ENCODE assay signal across 11 cellular contexts in genomic region chr1:237470712-237471310, GRCh38.
A peak's percentile ranks its signal among the peaks of the same experiment; 100 is the strongest.
DNase-seq lines count a peak whose midpoint lies in the region; ATAC-seq, FAIRE-seq and TF ChIP-seq lines count a peak whose summit lies in the region.
"Had no signal": no experiment of that assay in that cellular context is flagged by ENCODE, and none has a peak within 500 bp of the region (broad histone marks: within the 10 kb centered on the region; RNA-seq: fewer than 3 reads in every experiment).

No MANE protein-coding gene starts in this region.

- POLR2A ChIA-PET in HEK293 (lab: Yijun Ruan, JAX) (no interaction called here), K562 (lab: Yijun Ruan, JAX) (no interaction called here)

- BruUV-seq in K562 (replicated peaks; lab: Mats Ljungman, UMichigan) = no TSS peak

- no peaks in the 10 kb centered on the region for H3K4me1 ChIP-seq in HEK293 (ENCODE audit: control insufficient read depth, insufficient read depth, low read length)
- H3K4me1 ChIP-seq in K562 (replicated peaks in 1 of 2; ENCODE audit: control insufficient read depth in 2 of 2, insufficient read depth in 2 of 2, low read length in 2 of 2) = no peaks in the 10 kb centered on the region
- H3K4me1 ChIP-seq: SJSA1 had no signal

- no peak for TF ChIP-seq POLR2A in K562 (conservative IDR thresholded peaks at IDR 0.05)

- ATAC-seq in K562 = 0 out of 3 replicates have a peak, but pooled peaks have one; percentile 31
- ATAC-seq in HG03565 (IDR thresholded peaks at IDR 0.05; ENCODE audit: unreplicated experiment) = no peak
- no peak for ATAC-seq in GM21737 (IDR thresholded peaks at IDR 0.05; ENCODE audit: unreplicated experiment)
- ATAC-seq: stimulated activated naive CD8-positive, alpha-beta T cell treated with anti-CD3 and anti-CD28 coated beads, Interleukin-15, amount 100 ng/mL, for 72 hours had no signal

- no peaks in the 10 kb centered on the region for H4K20me1 ChIP-seq in K562 (replicated peaks; ENCODE audit: control insufficient read depth, insufficient read depth, low read length)

- TF ChIP-seq RAD21 in K562 (CRISPR knock-in tag; conservative IDR thresholded peaks at IDR 0.05 in 1 of 2, IDR thresholded peaks at IDR 0.05 in 1 of 2) = no peak

- no peak overlapping the region for H2AFZ ChIP-seq in K562 (ENCODE audit: low read depth, low read length)

- TF ChIP-seq CTCF in 22Rv1 (IDR thresholded peaks at IDR 0.05) (no peak), HEK293 (tag by site-specific recombination; IDR thresholded peaks at IDR 0.05) (no peak), K562 (IDR thresholded peaks at IDR 0.05 in 2 of 3, conservative IDR thresholded peaks at IDR 0.05 in 1 of 3; ENCODE audit: insufficient read depth in 2 of 3, low read depth in 1 of 3, low read length in 3 of 3) (no peak)

- no peaks in the 10 kb centered on the region for H3K36me3 ChIP-seq in HEK293 (ENCODE audit: control insufficient read depth in 2 of 2, insufficient read depth in 1 of 2, low read length in 2 of 2)
- H3K36me3 ChIP-seq in K562 (ENCODE audit: control insufficient read depth, insufficient read depth, low read length) = no peaks in the 10 kb centered on the region
- H3K36me3 ChIP-seq: SJSA1 had no signal

- FAIRE-seq in K562 (lab: Jason Lieb, UNC) = no peak

- no peak overlapping the region for H3K4me2 ChIP-seq in K562 (ENCODE audit: insufficient read depth, low read length)

- no peak for TF ChIP-seq EP300 in K562 (IDR thresholded peaks at IDR 0.05; ENCODE audit: low read length)

- no peak overlapping the region for H3K9ac ChIP-seq in K562 (ENCODE audit: insufficient read depth in 1 of 2, low read depth in 2 of 2, low read length in 2 of 2)

- in situ Hi-C loops in K562 (cut with MboI) = no loop called here

- H3K27me3 ChIP-seq in K562 (ENCODE audit: control insufficient read depth in 2 of 2, insufficient read depth in 2 of 2, low read length in 2 of 2) = no peaks in the 10 kb centered on the region
- H3K27me3 ChIP-seq: SJSA1 had no signal

- DNase-seq in NCI-H510A (lab: John Stamatoyannopoulos, UW) (peak; percentile 45), K562 (ENCODE audit: extremely low read depth in 1 of 4, low spot score in 3 of 4) (peak in 1 of 4 experiments; percentile 32), NCI-H345 treated with DMSO at 0.1 percent for 48 hours (lab: John Stamatoyannopoulos, UW; ENCODE audit: unreplicated experiment) (no peak)
- DNase-seq in activated CD4-positive, CD25-positive, alpha-beta regulatory T cell (lab: John Stamatoyannopoulos, UW) = no peak
- DNase-seq: AML-193; stimulated activated naive CD8-positive, alpha-beta T cell treated with anti-CD3 and anti-CD28 coated beads, Interleukin-15, amount 100 ng/mL, for 72 hours had no signal

- H3K27ac ChIP-seq in 22Rv1 = peak overlapping the region; percentile 68
- H3K27ac ChIP-seq in HEK293 (ENCODE audit: extremely low read depth, low read depth, low read length) = no peak overlapping the region
- no peak overlapping the region for H3K27ac ChIP-seq in K562 (ENCODE audit: extremely low read depth, low read depth, low read length)
- H3K27ac ChIP-seq: SJSA1 had no signal

- H3K9me1 ChIP-seq in K562 (ENCODE audit: control insufficient read depth, insufficient read depth, low read length) = no peaks in the 10 kb centered on the region

- H3K9me3 ChIP-seq in HEK293 (ENCODE audit: control insufficient read depth, insufficient read depth, low read depth, low read length) (no peaks in the 10 kb centered on the region), K562 (replicated peaks; ENCODE audit: control insufficient read depth, insufficient read depth, low read depth, low read length) (0 out of 2 replicates have a peak, but pooled peaks cover 3% of the 10 kb centered on the region)
- H3K9me3 ChIP-seq: SJSA1 had no signal

- no peaks in the 10 kb centered on the region for H3K79me2 ChIP-seq in K562 (ENCODE audit: control insufficient read depth, insufficient read depth, low read length)

- intact Hi-C loops in K562 (cut with micrococcal nuclease) = no loop called here

- CTCF ChIA-PET in HEK293 (lab: Yijun Ruan, JAX) (interaction anchor here (0.6 kb wide), 1 partner anchor 191 kb away, joined by 3 read pairs; no protein-coding TSS in a partner anchor), K562 (lab: Yijun Ruan, JAX; ENCODE audit: low intra/inter-chr PET ratio) (no interaction called here)

- H3K4me3 ChIP-seq in HEK293 (ENCODE audit: low read depth, low read length) (no peak overlapping the region), K562 (no peak overlapping the region)
- H3K4me3 ChIP-seq: SJSA1 had no signal

- WGBS in K562 (ENCODE audit: insufficient coverage, low coverage, missing lambda C conversion rate) = 1% methylated on average over 7 of the region's 7 CpGs

TF ChIP-seq in HEK293, 187 proteins besides CTCF, POLR2A, EP300 and RAD21 (continues in another document):
- TF ChIP-seq REST (tag by site-specific recombination; IDR thresholded peaks at IDR 0.05) (peak; percentile 29; the same call in 1 of the 2 replicates), ZNF701 (tag by site-specific recombination; IDR thresholded peaks at IDR 0.05) (no peak)

TF ChIP-seq in K562, 482 proteins besides CTCF, POLR2A, EP300 and RAD21:
- TF ChIP-seq ELF2 (CRISPR knock-in tag; IDR thresholded peaks at IDR 0.05) = no peak
- TF ChIP-seq NFRKB (IDR thresholded peaks at IDR 0.05; ENCODE audit: low read depth) = no peak
- no peak for TF ChIP-seq CHD2 (IDR thresholded peaks at IDR 0.05; ENCODE audit: low read depth, low read length)
- TF ChIP-seq ILK (tag; IDR thresholded peaks at IDR 0.05; ENCODE audit: borderline replicate concordance, low read depth) = no peak
- TF ChIP-seq PHF20 (IDR thresholded peaks at IDR 0.05; ENCODE audit: partially characterized antibody) = no peak
- no peak for TF ChIP-seq HDAC1 (IDR thresholded peaks at IDR 0.05)
- TF ChIP-seq C11orf30 (IDR thresholded peaks at IDR 0.05; ENCODE audit: low read depth) = no peak
- TF ChIP-seq KDM1A (IDR thresholded peaks at IDR 0.05) = no peak
- no peak for TF ChIP-seq E2F5 (CRISPR knock-in tag; IDR thresholded peaks at IDR 0.05)
- TF ChIP-seq ZNF512 (tag; IDR thresholded peaks at IDR 0.05) = peak; percentile 51; the same call in 1 of the 2 replicates
- no peak for TF ChIP-seq ARID2 (IDR thresholded peaks at IDR 0.05)
- TF ChIP-seq YY1 (IDR thresholded peaks at IDR 0.05; ENCODE audit: borderline replicate concordance in 1 of 3, control insufficient read depth in 1 of 3, extremely low read depth in 1 of 3, insufficient read depth in 3 of 3, insufficient read length in 1 of 3, insufficient replicate concordance in 2 of 3, low read depth in 1 of 3, low read length in 2 of 3) = peak in 1 of 3 experiments; percentile 12
TF ChIP-seq in K562: peak in this region for 2.
